Comparison of ENCODE assay signal across 25 cellular contexts in genomic region chr11:1653541-1654387, GRCh38. TPM values are rescaled to one million over a fixed set of nuclear protein-coding genes. Genes with fewer than 3 reads are reported as not detected.
DNase-seq lines count a peak whose midpoint lies in the region; ATAC-seq and TF ChIP-seq lines count a peak whose summit lies in the region.
"Had no signal": no experiment of that assay in that cellular context is flagged by ENCODE, and none has a peak within 500 bp of the region (broad histone marks: within the 10 kb centered on the region; RNA-seq: fewer than 3 reads in every experiment).

No MANE protein-coding gene starts in this region.

- H3K4me3 ChIP-seq in right lobe of liver (no peak overlapping the region), MM.1S (ENCODE audit: low read length) (no peak overlapping the region)
- H3K4me3 ChIP-seq: GM12878, heart left ventricle, testis had no signal

- H3F3A ChIP-seq in MM.1S (ENCODE audit: insufficient read depth, low read length): no peaks in the 10 kb centered on the region

- H3K4me1 ChIP-seq in right lobe of liver (peaks cover 0 to 38% (median 22%) of the 10 kb centered on the region in 4 donors), MM.1S (ENCODE audit: low read length) (no peaks in the 10 kb centered on the region)
- H3K4me1 ChIP-seq: testis had no signal

- intact Hi-C loops in right lobe of liver (cut with DNase I): loop anchor here (5.0 to 10.0 kb wide), 3 partner anchors 39 to 179 kb away; partner anchors contain the start of gene SYT8 (in 2 of the 2)

- no peaks in the 10 kb centered on the region for H3K9me2 ChIP-seq in MM.1S (replicated peaks; ENCODE audit: insufficient read depth, low read length)

- H3K36me3 ChIP-seq in right lobe of liver: no peaks in the 10 kb centered on the region
- H3K36me3 ChIP-seq in MM.1S (replicated peaks; ENCODE audit: insufficient read depth, low read length): no peaks in the 10 kb centered on the region
- H3K36me3 ChIP-seq: heart left ventricle had no signal

- H3K4me2 ChIP-seq in MM.1S (ENCODE audit: low read depth, low read length): no peak overlapping the region
- H3K4me2 ChIP-seq: KMS-11 had no signal

- no peak overlapping the region for H2AFZ ChIP-seq in MM.1S (ENCODE audit: low read length)

- H3K27me3 ChIP-seq in right lobe of liver (no peaks in the 10 kb centered on the region), MM.1S (replicated peaks; ENCODE audit: insufficient read depth, low read length) (peaks cover 96% of the 10 kb centered on the region)
- H3K27me3 ChIP-seq: testis had no signal

- no peak overlapping the region for H3K9ac ChIP-seq in MM.1S (ENCODE audit: low read length)
- H3K9ac ChIP-seq: KMS-11 had no signal

- 73% methylated on average over 5 of the region's 14 CpGs for WGBS in right lobe of liver (ENCODE audit: insufficient coverage, low coverage, low lambda C conversion rate, missing lambda C conversion rate)

- H3K79me2 ChIP-seq in MM.1S (ENCODE audit: low read length): no peaks in the 10 kb centered on the region

- H3K27ac ChIP-seq in right lobe of liver (peak overlapping the region; percentile 49 to 88 (median 72)), MM.1S (ENCODE audit: low read length) (no peak overlapping the region)
- H3K27ac ChIP-seq: 22Rv1, heart left ventricle, HL-60, KMS-11, testis had no signal

- DNase-seq in activated effector memory CD4-positive, alpha-beta T cell treated with anti-CD3 and anti-CD28 coated beads, Interleukin-2, amount 50 U/mL, for 16 hours: peak; percentile 41
- DNase-seq in activated effector memory CD4-positive, alpha-beta T cell treated with Interleukin-2 at 50 U/mL for 16 hours: no peak
- peak in 2 of 3 donors; percentile 44 to 54 for DNase-seq in right lobe of liver
- DNase-seq in ureter (ENCODE audit: low spot score): peak; percentile 31
- DNase-seq in MM.1S: no peak
- DNase-seq: activated CD8-positive, alpha-beta T cell treated with anti-CD3 and anti-CD28 coated beads for 36 hours; activated naive CD8-positive, alpha-beta T cell treated with anti-CD3 and anti-CD28 coated beads for 36 hours; activated T-cell treated with anti-CD3 and anti-CD28 coated beads, Interleukin-2, amount 50 U/mL, for 4 hours; GF-D8; heart left ventricle; mammary epithelial cell; NCI-H2081 treated with DMSO at 0.1 percent for 48 hours; NCI-H524; nephron progenitor cell; retina; SIG-M5; stimulated activated CD4-positive, alpha-beta T cell treated with anti-CD3 and anti-CD28 coated beads, Interleukin-15, amount 100 ng/mL, for 24 hours had no signal

- no peak for TF ChIP-seq POLR2A in right lobe of liver (IDR thresholded peaks at IDR 0.05)

- H3K9me3 ChIP-seq in right lobe of liver: no peaks in the 10 kb centered on the region
- H3K9me3 ChIP-seq in MM.1S (replicated peaks; ENCODE audit: insufficient read depth, low read length): no peaks in the 10 kb centered on the region
- H3K9me3 ChIP-seq: heart left ventricle, testis had no signal

- TF ChIP-seq CTCF in right lobe of liver (IDR thresholded peaks at IDR 0.05) (no peak), MM.1S (IDR thresholded peaks at IDR 0.05; ENCODE audit: low read length) (no peak)

- no peaks in the 10 kb centered on the region for H4K20me1 ChIP-seq in MM.1S (ENCODE audit: insufficient read depth, low read length)

- ATAC-seq in right lobe of liver: peak in 2 of 4 donors; percentile 5 to 6
- ATAC-seq in GM21723 (IDR thresholded peaks at IDR 0.05; ENCODE audit: unreplicated experiment): no peak

RNA-seq across cellular contexts. Expression of gene KRTAP5-5, which starts 24.2 kb away (rescaled TPM):
- total RNA-seq in right lobe of liver (not detected), ureter (not detected)
- total RNA-seq: activated CD8-positive, alpha-beta T cell treated with anti-CD3 and anti-CD28 coated beads for 36 hours; activated naive CD8-positive, alpha-beta T cell treated with anti-CD3 and anti-CD28 coated beads for 36 hours; activated T-cell treated with anti-CD3 and anti-CD28 coated beads, Interleukin-2, amount 50 U/mL, for 4 hours; GM12878; heart left ventricle; mammary epithelial cell; T-helper 2 cell treated with Interferon-gamma antibody and Interleukin-4, amounts not matched to agents 100 ng/mL and 5 ng/mL, for 36 hours; testis; WTC11 had no signal

RNA-seq across cellular contexts. Expression of gene KRTAP5-4, which starts 31.8 kb away (rescaled TPM):
- total RNA-seq in right lobe of liver (not detected), ureter (not detected)
- total RNA-seq: activated CD8-positive, alpha-beta T cell treated with anti-CD3 and anti-CD28 coated beads for 36 hours; activated naive CD8-positive, alpha-beta T cell treated with anti-CD3 and anti-CD28 coated beads for 36 hours; activated T-cell treated with anti-CD3 and anti-CD28 coated beads, Interleukin-2, amount 50 U/mL, for 4 hours; GM12878; heart left ventricle; mammary epithelial cell; T-helper 2 cell treated with Interferon-gamma antibody and Interleukin-4, amounts not matched to agents 100 ng/mL and 5 ng/mL, for 36 hours; testis; WTC11 had no signal

RNA-seq across cellular contexts. Expression of gene KRTAP5-6, which starts 43.2 kb away (rescaled TPM):
- 1 to 10 TPM in 3 of 6 experiments, under 1 TPM in 2, not detected in 1; 0.79 to 1.5 (median 1.2) TPM for total RNA-seq in right lobe of liver
- total RNA-seq in ureter: not detected
- total RNA-seq: activated CD8-positive, alpha-beta T cell treated with anti-CD3 and anti-CD28 coated beads for 36 hours; activated naive CD8-positive, alpha-beta T cell treated with anti-CD3 and anti-CD28 coated beads for 36 hours; activated T-cell treated with anti-CD3 and anti-CD28 coated beads, Interleukin-2, amount 50 U/mL, for 4 hours; GM12878; heart left ventricle; mammary epithelial cell; T-helper 2 cell treated with Interferon-gamma antibody and Interleukin-4, amounts not matched to agents 100 ng/mL and 5 ng/mL, for 36 hours; testis had no signal

RNA-seq across cellular contexts. Expression of gene KRTAP5-3, which starts 45.5 kb away (rescaled TPM):
- not detected for total RNA-seq in right lobe of liver
- total RNA-seq in ureter: not detected
- total RNA-seq: activated CD8-positive, alpha-beta T cell treated with anti-CD3 and anti-CD28 coated beads for 36 hours; activated naive CD8-positive, alpha-beta T cell treated with anti-CD3 and anti-CD28 coated beads for 36 hours; activated T-cell treated with anti-CD3 and anti-CD28 coated beads, Interleukin-2, amount 50 U/mL, for 4 hours; GM12878; heart left ventricle; mammary epithelial cell; T-helper 2 cell treated with Interferon-gamma antibody and Interleukin-4, amounts not matched to agents 100 ng/mL and 5 ng/mL, for 36 hours; testis; WTC11 had no signal

RNA-seq across cellular contexts. Expression of gene KRTAP5-2, which starts 55.7 kb away (rescaled TPM):
- total RNA-seq in right lobe of liver (not detected), ureter (not detected)
- total RNA-seq: activated CD8-positive, alpha-beta T cell treated with anti-CD3 and anti-CD28 coated beads for 36 hours; activated naive CD8-positive, alpha-beta T cell treated with anti-CD3 and anti-CD28 coated beads for 36 hours; activated T-cell treated with anti-CD3 and anti-CD28 coated beads, Interleukin-2, amount 50 U/mL, for 4 hours; GM12878; heart left ventricle; mammary epithelial cell; T-helper 2 cell treated with Interferon-gamma antibody and Interleukin-4, amounts not matched to agents 100 ng/mL and 5 ng/mL, for 36 hours; testis; WTC11 had no signal

Comparison
In these comparisons a context has a peak if more than half of its experiments do, and no peak if none do; other contexts are left out.
1. DNase-seq: peak in activated effector memory CD4-positive, alpha-beta T cell treated with anti-CD3 and anti-CD28 coated beads, Interleukin-2, amount 50 U/mL, for 16 hours (single experiment), right lobe of liver (2 of 3) and ureter (single experiment); none in activated effector memory CD4-positive, alpha-beta T cell treated with Interleukin-2 at 50 U/mL for 16 hours (single experiment) and MM.1S (single experiment).